Comparison of ENCODE assay signal across 1 cellular context in genomic region chr5:52743529-52743928, GRCh38.
TF ChIP-seq lines count a peak whose summit lies in the region.

No MANE protein-coding gene starts in this region.

TF ChIP-seq in IMR-90, 13 proteins besides CTCF, POLR2A, EP300 and RAD21 (continued from another document):
- no peak for TF ChIP-seq ELK1 (IDR thresholded peaks at IDR 0.05; ENCODE audit: borderline replicate concordance, low read depth, low read length)
- no peak for TF ChIP-seq RCOR1 (IDR thresholded peaks at IDR 0.05; ENCODE audit: insufficient replicate concordance, low read length)
- TF ChIP-seq MAZ (IDR thresholded peaks at IDR 0.05; ENCODE audit: borderline replicate concordance, low read depth, low read length), result no peak
- no peak for TF ChIP-seq USF2 (IDR thresholded peaks at IDR 0.05; ENCODE audit: low read depth, low read length)
- no peak for TF ChIP-seq CHD1 (IDR thresholded peaks at IDR 0.05; ENCODE audit: low read depth, low read length)
